Comparison of ENCODE assay signal across 7 cellular contexts in the genomic region with DNA sequence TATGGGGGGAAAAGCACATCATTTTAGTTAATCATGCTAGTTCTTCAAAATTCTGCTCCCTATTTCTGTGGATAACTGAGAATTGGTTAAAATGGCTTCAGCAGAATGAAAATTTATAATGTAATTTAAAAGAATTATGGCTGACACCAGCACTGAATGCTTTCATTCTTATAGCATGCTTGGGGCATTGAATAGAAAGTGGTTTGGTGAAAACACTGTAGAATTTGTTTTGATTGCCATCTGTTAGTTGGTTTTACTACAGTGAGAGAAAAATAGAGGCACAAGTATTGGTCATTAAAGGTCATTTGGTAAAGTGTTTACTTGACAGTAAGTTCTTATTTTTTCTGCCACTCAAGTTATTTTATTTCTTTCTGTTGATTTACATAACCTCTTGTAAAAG.
"Had no signal": no experiment of that assay in that cellular context is flagged by ENCODE, and none has a peak within 500 bp of the region (broad histone marks: within the 10 kb centered on the region; RNA-seq: fewer than 3 reads in every experiment).

No MANE protein-coding gene starts in this region.

- H3K27me3 Mint-ChIP-seq: IgD-negative memory B cell had no signal

- H3K4me1 Mint-ChIP-seq: GM23338, H9 had no signal

- DNase-seq: H9, HCEC 1CT, KBM-7 had no signal

- H3K27ac Mint-ChIP-seq: GM23338, H9, IgD-negative memory B cell had no signal

- H3K9me3 Mint-ChIP-seq: GM23338, H9, IgD-negative memory B cell had no signal

- ATAC-seq: GM23338, HepG2 had no signal

- H3K4me3 Mint-ChIP-seq: GM23338, H9, IgD-negative memory B cell had no signal

- H3K27ac ChIP-seq: HL-60 had no signal
